Comparison of ENCODE assay signal across 1 cellular context in genomic region chr18:37402735-37403099, GRCh38.
TF ChIP-seq lines count a peak whose summit lies in the region.

No MANE protein-coding gene starts in this region.

TF ChIP-seq in H1, 55 proteins besides CTCF, POLR2A, EP300 and RAD21:
- TF ChIP-seq TCF12 (IDR thresholded peaks at IDR 0.05; ENCODE audit: low read depth, low read length) (no peak), EGR1 (IDR thresholded peaks at IDR 0.05; ENCODE audit: borderline replicate concordance, low read depth, low read length) (no peak), TAF1 (IDR thresholded peaks at IDR 0.05; ENCODE audit: low read depth, low read length) (no peak)
TF ChIP-seq in H1: peak in this region for 0.
